ENCODE assay signal across 9 cellular contexts in the genomic region with DNA sequence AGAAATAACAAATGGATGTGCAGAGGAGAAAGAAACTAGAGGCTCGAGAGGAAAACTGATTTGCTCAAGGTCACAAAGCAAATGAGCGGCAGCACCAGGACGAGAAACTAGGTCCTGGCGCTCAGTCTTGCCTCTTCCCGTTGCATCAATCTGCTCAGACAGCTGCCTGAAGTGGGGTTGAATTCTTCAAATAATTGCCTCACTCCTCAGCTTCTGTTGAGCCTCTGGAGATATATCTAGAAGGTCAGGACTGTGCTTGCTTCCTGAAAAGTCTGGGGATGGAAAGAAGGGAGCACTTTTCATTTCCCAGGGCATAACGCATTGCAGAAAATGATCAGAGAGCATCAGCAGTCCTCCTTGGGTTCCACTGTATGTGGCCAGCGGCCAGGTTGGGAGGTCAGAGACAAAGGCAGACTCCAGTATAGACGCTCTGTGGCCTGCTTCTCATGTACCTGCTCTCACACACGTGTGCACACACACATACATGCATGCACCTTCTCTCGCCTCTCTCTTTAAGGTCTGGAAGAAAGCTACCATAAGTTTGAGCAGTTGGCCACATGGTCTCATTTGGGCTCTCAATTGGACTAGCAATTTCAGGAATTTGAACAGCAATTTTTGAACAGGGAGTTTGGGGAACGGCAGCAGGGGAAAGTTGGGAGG.
DNase-seq lines count a peak whose midpoint lies in the region; ATAC-seq and TF ChIP-seq lines count a peak whose summit lies in the region.
"Had no signal": no experiment of that assay in that cellular context is flagged by ENCODE, and none has a peak within 500 bp of the region (broad histone marks: within the 10 kb centered on the region; RNA-seq: fewer than 3 reads in every experiment).

No MANE protein-coding gene starts in this region.

- peak overlapping the region in 7 of 8 donors; percentile 18 to 64 (median 51) for H3K27ac ChIP-seq in spleen
- no peak overlapping the region for H3K27ac ChIP-seq in left lung

- ATAC-seq in HG03095 (IDR thresholded peaks at IDR 0.05; ENCODE audit: unreplicated experiment) = peak; percentile 3
- peak; percentile 26 for ATAC-seq in activated CD8-positive, alpha-beta T cell treated with anti-CD3 and anti-CD28 coated beads for 36 hours
- no peak for ATAC-seq in left lung
- no peak for ATAC-seq in Right ventricle myocardium superior (ENCODE audit: poor library complexity)

- POLR2A ChIA-PET in activated CD4-positive, alpha-beta T cell treated with anti-CD3 and anti-CD28 coated beads, Interleukin-2, amount 10 ng/mL, durations not matched to agents 7 days and 5 days (lab: Charles Lee) = no interaction called here
- POLR2A ChIA-PET in activated CD8-positive, alpha-beta T cell treated with anti-CD3 and anti-CD28 coated beads for 36 hours (lab: Charles Lee) = interaction anchor here (0.7 to 2.1 kb wide), 13 partner anchors 10 to 90 kb away, joined by 3 to 13 read pairs (median 4); partner anchors contain the start of gene DUSP5

- no peak overlapping the region for H3K4me3 Mint-ChIP-seq in activated CD4-positive, alpha-beta T cell treated with anti-CD3 and anti-CD28 coated beads, Interleukin-2, amount 10 ng/mL, durations not matched to agents 7 days and 5 days
- H3K4me3 Mint-ChIP-seq in activated CD8-positive, alpha-beta T cell treated with anti-CD3 and anti-CD28 coated beads for 36 hours = no peak overlapping the region

- H3K27me3 ChIP-seq in spleen (replicated peaks in 1 of 7) (peaks cover 0 to 9% (median 0%) of the 10 kb centered on the region in 7 donors), left lung (no peaks in the 10 kb centered on the region)

- H3K4me1 ChIP-seq in spleen = peaks cover 28 to 80% (median 61%) of the 10 kb centered on the region in 6 donors
- peaks cover 13 to 32% of the 10 kb centered on the region in 2 donors for H3K4me1 ChIP-seq in left lung

- TF ChIP-seq POLR2A in spleen (IDR thresholded peaks at IDR 0.05) = no peak

- H3K27ac Mint-ChIP-seq in activated CD4-positive, alpha-beta T cell treated with anti-CD3 and anti-CD28 coated beads, Interleukin-2, amount 10 ng/mL, durations not matched to agents 7 days and 5 days = peak overlapping the region; percentile 88
- H3K27ac Mint-ChIP-seq in activated CD8-positive, alpha-beta T cell treated with anti-CD3 and anti-CD28 coated beads for 36 hours = peak overlapping the region; percentile 89

- H3K9me3 Mint-ChIP-seq in activated CD4-positive, alpha-beta T cell treated with anti-CD3 and anti-CD28 coated beads, Interleukin-2, amount 10 ng/mL, durations not matched to agents 7 days and 5 days = no peaks in the 10 kb centered on the region
- H3K9me3 Mint-ChIP-seq in activated CD8-positive, alpha-beta T cell treated with anti-CD3 and anti-CD28 coated beads for 36 hours = no peaks in the 10 kb centered on the region

- H3K9me3 ChIP-seq in spleen (no peaks in the 10 kb centered on the region), left lung (no peaks in the 10 kb centered on the region)

- intact Hi-C loops in activated CD8-positive, alpha-beta T cell treated with anti-CD3 and anti-CD28 coated beads for 36 hours (cut with micrococcal nuclease) = loop anchor here (1.0 to 5.0 kb wide), 4 partner anchors 57 to 122 kb away; no protein-coding TSS in a partner anchor
- intact Hi-C loops in spleen (cut with DNase I; ENCODE audit: low total_unique reads) = loop anchor here (10.0 kb wide), 1 partner anchor 49 kb away; no protein-coding TSS in a partner anchor
- intact Hi-C loops in left lung (cut with DNase I) = no loop called here
- intact Hi-C loops in Right ventricle myocardium superior (cut with DNase I) = no loop called here

- 55 to 68% (median 63%) methylated on average over 11 of the region's 11 CpGs for WGBS in spleen, 5 donors

- CTCF ChIA-PET in activated CD4-positive, alpha-beta T cell treated with anti-CD3 and anti-CD28 coated beads, Interleukin-2, amount 10 ng/mL, durations not matched to agents 7 days and 5 days (lab: Charles Lee) = interaction anchor here (0.9 to 6.4 kb wide), 8 partner anchors 9 to 85 kb away, joined by 3 to 37 read pairs (median 4); no protein-coding TSS in a partner anchor
- CTCF ChIA-PET in activated CD8-positive, alpha-beta T cell treated with anti-CD3 and anti-CD28 coated beads for 36 hours (lab: Charles Lee) = interaction anchor here (0.7 to 2.5 kb wide), 11 partner anchors 11 to 121 kb away, joined by 3 to 15 read pairs (median 3); no protein-coding TSS in a partner anchor

- H3K36me3 ChIP-seq in spleen (no peaks in the 10 kb centered on the region), left lung (no peaks in the 10 kb centered on the region)

- H3K4me1 Mint-ChIP-seq in activated CD4-positive, alpha-beta T cell treated with anti-CD3 and anti-CD28 coated beads, Interleukin-2, amount 10 ng/mL, durations not matched to agents 7 days and 5 days = peaks cover 41% of the 10 kb centered on the region
- peaks cover 57% of the 10 kb centered on the region for H3K4me1 Mint-ChIP-seq in activated CD8-positive, alpha-beta T cell treated with anti-CD3 and anti-CD28 coated beads for 36 hours (ENCODE audit: low read depth)

- no peak for DNase-seq in activated CD4-positive, alpha-beta T cell treated with anti-CD3 and anti-CD28 coated beads, Interleukin-2, amount 10 ng/mL, durations not matched to agents 7 days and 5 days
- no peak for DNase-seq in activated CD4-positive, alpha-beta T cell treated with anti-CD3 and anti-CD28 coated beads, Interleukin-2, amount 50 U/mL, for 48 hours
- DNase-seq in activated CD8-positive, alpha-beta T cell treated with anti-CD3 and anti-CD28 coated beads for 36 hours = no peak
- DNase-seq in spleen (no peak), COLO668 (lab: John Stamatoyannopoulos, UW; ENCODE audit: unreplicated experiment) (no peak), left lung (no peak), Right ventricle myocardium superior (no peak)

- no peak for TF ChIP-seq CTCF in activated CD8-positive, alpha-beta T cell treated with anti-CD3 and anti-CD28 coated beads for 36 hours (IDR thresholded peaks at IDR 0.05)
- no peak for TF ChIP-seq CTCF in spleen (IDR thresholded peaks at IDR 0.05 in 8 of 11, conservative IDR thresholded peaks at IDR 0.05 in 3 of 11)
- no peak for TF ChIP-seq CTCF in left lung (IDR thresholded peaks at IDR 0.05)

- H3K36me3 Mint-ChIP-seq in activated CD4-positive, alpha-beta T cell treated with anti-CD3 and anti-CD28 coated beads, Interleukin-2, amount 10 ng/mL, durations not matched to agents 7 days and 5 days (ENCODE audit: low read depth) = no peaks in the 10 kb centered on the region
- no peaks in the 10 kb centered on the region for H3K36me3 Mint-ChIP-seq in activated CD8-positive, alpha-beta T cell treated with anti-CD3 and anti-CD28 coated beads for 36 hours (ENCODE audit: low read depth)

- no peaks in the 10 kb centered on the region for H3K27me3 Mint-ChIP-seq in activated CD4-positive, alpha-beta T cell treated with anti-CD3 and anti-CD28 coated beads, Interleukin-2, amount 10 ng/mL, durations not matched to agents 7 days and 5 days
- no peaks in the 10 kb centered on the region for H3K27me3 Mint-ChIP-seq in activated CD8-positive, alpha-beta T cell treated with anti-CD3 and anti-CD28 coated beads for 36 hours
- H3K27me3 Mint-ChIP-seq: progenitor cell of endocrine pancreas had no signal

- H3K4me3 ChIP-seq in spleen = peak overlapping the region in 1 of 8 donors; percentile 1
- no peak overlapping the region for H3K4me3 ChIP-seq in left lung

Comparison
In these comparisons a context has a peak if more than half of its experiments do, and no peak if none do; other contexts are left out.
1. ATAC-seq: peak in HG03095 (single experiment) and activated CD8-positive, alpha-beta T cell treated with anti-CD3 and anti-CD28 coated beads for 36 hours (single experiment); none in left lung (single experiment) and Right ventricle myocardium superior (single experiment).
2. H3K27ac ChIP-seq: peak in spleen (7 of 8); none in left lung (0 of 2).
3. intact Hi-C loops: an anchor here in activated CD8-positive, alpha-beta T cell treated with anti-CD3 and anti-CD28 coated beads for 36 hours (1.0 to 5.0 kb wide) and spleen (10.0 kb wide); none called in left lung and Right ventricle myocardium superior.